8 cellular contexts compared by ENCODE assay signal in genomic region chr2:206085742-206086445, GRCh38. TPM values are rescaled to one million over a fixed set of nuclear protein-coding genes. Genes with fewer than 3 reads are reported as not detected.
DNase-seq lines count a peak whose midpoint lies in the region; ATAC-seq and TF ChIP-seq lines count a peak whose summit lies in the region.

Gene INO80D (minus strand): TSS chr2:206086174. CDS start chr2:206063016, 23,158 bp downstream.

- peak within 1 kb of the TSS; percentile 98 for H3K9ac ChIP-seq in neural cell (ENCODE audit: low read length)

- DNase-seq in KG1 (lab: John Stamatoyannopoulos, UW) (peak; percentile 78), RPMI8226 (peak; percentile 84), fibroblast of the aortic adventitia (ENCODE audit: low read depth) (peak; percentile 89), stomach (peak; percentile 80)

- H2AFZ ChIP-seq in neural cell (ENCODE audit: low read depth, low read length): peak within 1 kb of the TSS; percentile 97

- 0 out of 2 replicates have a peak, but pooled peaks cover 2% of the 10 kb centered on the region for H3F3A ChIP-seq in DOHH2 (ENCODE audit: control insufficient read depth, insufficient read depth)
- no peaks in the 10 kb centered on the region for H3F3A ChIP-seq in neural cell (ENCODE audit: insufficient read depth, low read length, poor library complexity, severe bottlenecking)

- peaks cover 71% of the 10 kb centered on the region for H3K79me2 ChIP-seq in DOHH2 (ENCODE audit: control insufficient read depth, low read length)
- peaks cover 64% of the 10 kb centered on the region for H3K79me2 ChIP-seq in neural cell (replicated peaks; ENCODE audit: insufficient read depth, low read length)

- no peaks in the 10 kb centered on the region for H3K9me3 ChIP-seq in DOHH2 (ENCODE audit: control insufficient read depth, insufficient read depth, low read length)
- no peaks in the 10 kb centered on the region for H3K9me3 ChIP-seq in neural cell (ENCODE audit: low read length)
- H3K9me3 ChIP-seq in stomach: no peaks in the 10 kb centered on the region

- intact Hi-C loops in stomach (cut with DNase I; ENCODE audit: low total_unique reads): no loop called here

- peak within 1 kb of the TSS; percentile 100 for H3K27ac Mint-ChIP-seq in activated T-helper 17 cell treated with anti-CD3 and anti-CD28 coated beads, Interleukin-2, amount 50 U/mL, for 72 hours

- peak within 1 kb of the TSS; percentile 95 for H3K4me3 ChIP-seq in DOHH2 (ENCODE audit: low read length)
- H3K4me3 ChIP-seq in fibroblast of the aortic adventitia (ENCODE audit: low read depth, low read length): peak within 1 kb of the TSS; percentile 65
- H3K4me3 ChIP-seq in neural cell (ENCODE audit: low read length): peak within 1 kb of the TSS; percentile 85
- peak within 1 kb of the TSS; percentile 66 to 91 (median 78) for H3K4me3 ChIP-seq in stomach

- TF ChIP-seq CTCF in DOHH2 (IDR thresholded peaks at IDR 0.05; ENCODE audit: low read depth, low read length, poor library complexity, severe bottlenecking) (peak; percentile 70), fibroblast of the aortic adventitia (IDR thresholded peaks at IDR 0.05; ENCODE audit: insufficient read depth, low read length) (peak; percentile 71), neural cell (IDR thresholded peaks at IDR 0.05; ENCODE audit: poor library complexity, severe bottlenecking) (peak; percentile 76), stomach (IDR thresholded peaks at IDR 0.05) (peak in 4 of 7 experiments; percentile 24 to 52 (median 38))

- no peaks in the 10 kb centered on the region for H3K9me3 Mint-ChIP-seq in activated T-helper 17 cell treated with anti-CD3 and anti-CD28 coated beads, Interleukin-2, amount 50 U/mL, for 72 hours

- H3K4me3 Mint-ChIP-seq in activated T-helper 17 cell treated with anti-CD3 and anti-CD28 coated beads, Interleukin-2, amount 50 U/mL, for 72 hours: peak within 1 kb of the TSS; percentile 99

- peak; percentile 47 for TF ChIP-seq RAD21 in neural cell (conservative IDR thresholded peaks at IDR 0.05)

- H4K20me1 ChIP-seq in DOHH2 (ENCODE audit: control insufficient read depth, insufficient read depth, low read depth, low read length) (no peaks in the 10 kb centered on the region), neural cell (ENCODE audit: insufficient read depth) (no peaks in the 10 kb centered on the region)

- peaks cover 32% of the 10 kb centered on the region for H3K36me3 Mint-ChIP-seq in activated T-helper 17 cell treated with anti-CD3 and anti-CD28 coated beads, Interleukin-2, amount 50 U/mL, for 72 hours (ENCODE audit: low read depth)

- peak within 1 kb of the TSS; percentile 93 for H3K4me2 ChIP-seq in DOHH2 (ENCODE audit: low read length)
- H3K4me2 ChIP-seq in neural cell (ENCODE audit: low read length): peak within 1 kb of the TSS; percentile 89

- TF ChIP-seq EP300 in neural cell (conservative IDR thresholded peaks at IDR 0.05; ENCODE audit: poor library complexity, severe bottlenecking) (peak; percentile 42), stomach (IDR thresholded peaks at IDR 0.05) (no peak)

- no peaks in the 10 kb centered on the region for H3K27me3 ChIP-seq in DOHH2 (ENCODE audit: control insufficient read depth, low read length)
- no peaks in the 10 kb centered on the region for H3K27me3 ChIP-seq in neural cell (ENCODE audit: insufficient read depth, low read depth, low read length)
- H3K27me3 ChIP-seq in stomach: no peaks in the 10 kb centered on the region

- no peaks in the 10 kb centered on the region for H3K27me3 Mint-ChIP-seq in activated T-helper 17 cell treated with anti-CD3 and anti-CD28 coated beads, Interleukin-2, amount 50 U/mL, for 72 hours

- peak within 1 kb of the TSS; percentile 91 for H3K27ac ChIP-seq in DOHH2 (ENCODE audit: low read depth, low read length)
- H3K27ac ChIP-seq in neural cell (ENCODE audit: low read length): peak within 1 kb of the TSS; percentile 99
- peak within 1 kb of the TSS; percentile 98 to 100 (median 99) for H3K27ac ChIP-seq in stomach

- TF ChIP-seq POLR2A in stomach (IDR thresholded peaks at IDR 0.05): no peak

- peaks cover 29% of the 10 kb centered on the region for H3K4me1 ChIP-seq in DOHH2 (ENCODE audit: control insufficient read depth, low read length)
- peaks cover 9 to 58% (median 32%) of the 10 kb centered on the region in 4 donors for H3K4me1 ChIP-seq in stomach

- H3K4me1 Mint-ChIP-seq in activated T-helper 17 cell treated with anti-CD3 and anti-CD28 coated beads, Interleukin-2, amount 50 U/mL, for 72 hours: peaks cover 14% of the 10 kb centered on the region

- peaks cover 8% of the 10 kb centered on the region; the same call in 1 of the 2 replicates for H3K36me3 ChIP-seq in DOHH2 (ENCODE audit: control insufficient read depth, low read length)
- H3K36me3 ChIP-seq in neural cell (ENCODE audit: insufficient read depth, low read length): no peaks in the 10 kb centered on the region
- H3K36me3 ChIP-seq in stomach: peaks cover 6 to 12% (median 10%) of the 10 kb centered on the region in 4 donors

- H3K9me2 ChIP-seq in DOHH2 (replicated peaks; ENCODE audit: control insufficient read depth, low read length) (no peaks in the 10 kb centered on the region), neural cell (ENCODE audit: insufficient read depth, low read length) (no peaks in the 10 kb centered on the region)

- 0 to 1% (median 0%) methylated on average over 30 to 39 of the region's 39 CpGs for WGBS in stomach, 5 donors

- ATAC-seq in GM21723 (IDR thresholded peaks at IDR 0.05; ENCODE audit: unreplicated experiment): peak; percentile 81
- ATAC-seq in activated T-helper 17 cell treated with anti-CD3 and anti-CD28 coated beads, Interleukin-2, amount 50 U/mL, for 72 hours (replicated peaks): peak; percentile 94

TF ChIP-seq in neural cell, 6 proteins besides CTCF, POLR2A, EP300 and RAD21:
- TF ChIP-seq SMC3 (conservative IDR thresholded peaks at IDR 0.05; ENCODE audit: poor library complexity) (peak; percentile 26), MXI1 (conservative IDR thresholded peaks at IDR 0.05; ENCODE audit: poor library complexity, severe bottlenecking) (no peak), POLR2AphosphoS5 (IDR thresholded peaks at IDR 0.05) (peak; percentile 74), TAF1 (IDR thresholded peaks at IDR 0.05; ENCODE audit: low read depth) (peak; percentile 92), EZH2 (IDR thresholded peaks at IDR 0.05; ENCODE audit: borderline replicate concordance, insufficient read depth, low read length, poor library complexity, severe bottlenecking) (no peak), REST (IDR thresholded peaks at IDR 0.05; ENCODE audit: borderline replicate concordance) (peak; percentile 96)

RNA-seq across cellular contexts. Expression of gene INO80D, which starts in this region (rescaled TPM):
- 10 to 100 TPM; 21.8 to 29.3 TPM for total RNA-seq in activated T-helper 17 cell treated with anti-CD3 and anti-CD28 coated beads, Interleukin-2, amount 50 U/mL, for 72 hours
- total RNA-seq in fibroblast of the aortic adventitia (ENCODE audit: low replicate concordance) (4.7 and 12.0 TPM in 2 replicates), stomach (10 to 100 TPM; 19.2 to 67.1 (median 36.5) TPM)
- polyA plus RNA-seq in neural cell (7.8 and 8.7 TPM in 2 replicates), stomach (1 to 10 TPM in 2 of 3 donors, under 1 TPM in 1; 0.46 to 1.5 (median 1.3) TPM)
- 32.4 and 41.2 TPM in 2 replicates for polyA minus RNA-seq in neural cell

Comparison
In these comparisons a context has a peak if more than half of its experiments do, and no peak if none do; other contexts are left out.
1. Peak in every context shown above with its lines: DNase-seq, ATAC-seq, H3K4me3 ChIP-seq and H3K27ac ChIP-seq.